In genomic region chr9:98228392-98229089, GRCh38 we compare ENCODE assay signal across 1 cellular context.
TF ChIP-seq lines count a peak whose summit lies in the region.

No MANE protein-coding gene starts in this region.

TF ChIP-seq in HepG2, 621 proteins besides CTCF, POLR2A, EP300 and RAD21 (continued from another document):
- TF ChIP-seq PAXIP1 (CRISPR knock-in tag; conservative IDR thresholded peaks at IDR 0.05): peak; percentile 54
- no peak for TF ChIP-seq PAX8 (CRISPR knock-in tag; IDR thresholded peaks at IDR 0.05; ENCODE audit: borderline replicate concordance)
- 0 out of 2 replicates have a peak, but pooled peaks have one; percentile 11 for TF ChIP-seq ATF7 (IDR thresholded peaks at IDR 0.05)
- no peak for TF ChIP-seq ATF7 (CRISPR knock-in tag; IDR thresholded peaks at IDR 0.05)
- 0 out of 2 replicates have a peak, but pooled peaks have one; percentile 34 for TF ChIP-seq MYPOP (CRISPR knock-in tag; IDR thresholded peaks at IDR 0.05)
- no peak for TF ChIP-seq RBFOX2 (IDR thresholded peaks at IDR 0.05; ENCODE audit: low read depth, low read length)
- TF ChIP-seq CHCHD3 (CRISPR knock-in tag; IDR thresholded peaks at IDR 0.05): no peak
- TF ChIP-seq KDM2A (CRISPR knock-in tag; IDR thresholded peaks at IDR 0.05; ENCODE audit: borderline replicate concordance, low read depth): no peak
- no peak for TF ChIP-seq AGO1 (IDR thresholded peaks at IDR 0.05; ENCODE audit: low read depth, low read length, poor library complexity, severe bottlenecking)
- TF ChIP-seq SMC3 (IDR thresholded peaks at IDR 0.05; ENCODE audit: low read length): no peak
- TF ChIP-seq ELF4 (CRISPR knock-in tag; IDR thresholded peaks at IDR 0.05; ENCODE audit: borderline replicate concordance): no peak
- TF ChIP-seq GFI1 (CRISPR knock-in tag; IDR thresholded peaks at IDR 0.05; ENCODE audit: borderline replicate concordance): 0 out of 2 replicates have a peak, but pooled peaks have one; percentile 63
- no peak for TF ChIP-seq ZNF703 (CRISPR knock-in tag; IDR thresholded peaks at IDR 0.05; ENCODE audit: borderline replicate concordance)
